ENCODE assay signal across 15 cellular contexts in the genomic region with DNA sequence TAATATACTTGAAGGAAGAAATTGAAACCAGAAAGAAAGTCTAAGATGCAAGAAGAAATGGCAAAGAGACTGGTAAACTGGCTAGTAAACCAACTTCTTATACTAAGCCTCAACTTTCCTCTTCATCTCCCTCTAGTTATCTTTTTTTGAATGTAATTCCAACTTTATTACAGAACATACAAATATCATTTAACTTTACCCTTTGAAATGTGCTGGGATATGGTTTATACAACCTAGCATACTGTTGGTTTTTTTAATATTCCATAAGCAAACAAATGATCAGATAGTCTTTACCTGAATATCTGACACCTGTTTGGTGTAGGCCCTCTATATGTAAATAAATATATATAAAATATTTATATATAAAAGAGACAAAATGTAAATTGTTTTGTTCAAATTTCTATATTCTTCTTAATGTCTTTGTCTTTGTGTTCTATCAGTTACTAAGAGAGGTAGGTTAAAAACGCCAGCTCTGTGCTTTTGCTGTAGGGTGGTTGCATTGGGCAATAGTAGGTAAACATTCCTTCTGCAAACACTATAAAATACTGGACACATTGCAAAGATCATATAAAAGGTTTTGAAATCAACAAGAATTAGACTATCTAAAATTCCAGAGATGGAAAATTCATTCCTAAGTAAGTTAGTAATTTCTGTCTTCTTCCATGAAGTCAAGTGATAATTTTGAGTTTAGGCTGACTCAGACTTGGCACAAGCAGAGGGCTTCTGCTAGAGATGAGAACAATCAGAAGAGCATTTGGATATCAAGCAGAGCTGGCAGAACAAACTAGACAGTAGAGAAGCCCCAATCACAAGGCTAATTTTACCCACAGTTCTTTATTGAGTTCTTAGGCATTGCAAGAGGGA.
DNase-seq lines count a peak whose midpoint lies in the region; ATAC-seq and TF ChIP-seq lines count a peak whose summit lies in the region.
"Had no signal": no experiment of that assay in that cellular context is flagged by ENCODE, and none has a peak within 500 bp of the region (broad histone marks: within the 10 kb centered on the region; RNA-seq: fewer than 3 reads in every experiment).

No MANE protein-coding gene starts in this region.

- no peak overlapping the region for H3K9ac ChIP-seq in Karpas-422 (ENCODE audit: low read length)

- CTCF ChIA-PET in Calu3 (lab: Charles Lee) = no interaction called here
- CTCF ChIA-PET in activated CD4-positive, alpha-beta memory T cell treated with anti-CD3 and anti-CD28 coated beads, Interleukin-2, amount 10 ng/mL, durations not matched to agents 7 days and 5 days (lab: Charles Lee) = no interaction called here
- CTCF ChIA-PET in CD8-positive, alpha-beta T cell (lab: Charles Lee) = no interaction called here

- no peaks in the 10 kb centered on the region for H3K27me3 Mint-ChIP-seq in Calu3 (ENCODE audit: unreplicated experiment)
- H3K27me3 Mint-ChIP-seq in activated CD4-positive, alpha-beta memory T cell treated with anti-CD3 and anti-CD28 coated beads, Interleukin-2, amount 10 ng/mL, durations not matched to agents 7 days and 5 days = no peaks in the 10 kb centered on the region
- H3K27me3 Mint-ChIP-seq in CD8-positive, alpha-beta T cell (ENCODE audit: low read depth) = no peaks in the 10 kb centered on the region
- H3K27me3 Mint-ChIP-seq: natural killer cell treated with Interleukin-12 subunit alpha and Interleukin-12 subunit beta and Interleukin-15 and Interleukin-18, amount 100 ng/mL, for 72 hours had no signal

- peak overlapping the region; percentile 20 for H3K27ac Mint-ChIP-seq in Calu3 (ENCODE audit: unreplicated experiment)
- H3K27ac Mint-ChIP-seq in activated CD4-positive, alpha-beta memory T cell treated with anti-CD3 and anti-CD28 coated beads, Interleukin-2, amount 10 ng/mL, durations not matched to agents 7 days and 5 days = no peak overlapping the region
- no peak overlapping the region for H3K27ac Mint-ChIP-seq in CD8-positive, alpha-beta T cell
- H3K27ac Mint-ChIP-seq: natural killer cell treated with Interleukin-12 subunit alpha and Interleukin-12 subunit beta and Interleukin-15 and Interleukin-18, amount 100 ng/mL, for 72 hours had no signal

- peak overlapping the region; percentile 43 for H2AFZ ChIP-seq in osteoblast (ENCODE audit: low read length)
- no peak overlapping the region for H2AFZ ChIP-seq in Karpas-422 (ENCODE audit: low read length)

- H4K20me1 ChIP-seq in osteoblast (ENCODE audit: insufficient read depth, low read length) (no peaks in the 10 kb centered on the region), Karpas-422 (ENCODE audit: insufficient read depth, low read depth, low read length) (no peaks in the 10 kb centered on the region)

- H3K4me1 ChIP-seq in osteoblast (ENCODE audit: insufficient read depth, low read length) (peaks cover 16% of the 10 kb centered on the region), Karpas-422 (ENCODE audit: low read length) (no peaks in the 10 kb centered on the region)
- no peaks in the 10 kb centered on the region for H3K4me1 ChIP-seq in CD8-positive, alpha-beta T cell (ENCODE audit: insufficient read depth, low read length)

- DNase-seq in Calu3 (no peak), RPMI7951 (ENCODE audit: low read depth) (peak; percentile 42), Right ventricle myocardium superior (no peak), osteoblast (ENCODE audit: insufficient read length, low spot score, missing footprints) (peak; percentile 65), NCI-H526 (lab: John Stamatoyannopoulos, UW) (no peak), Karpas-422 (no peak)
- no peak for DNase-seq in activated CD4-positive, alpha-beta memory T cell treated with anti-CD3 and anti-CD28 coated beads, Interleukin-2, amount 10 ng/mL, durations not matched to agents 7 days and 5 days
- no peak for DNase-seq in CD8-positive, alpha-beta T cell
- DNase-seq: activated effector memory CD4-positive, alpha-beta T cell treated with Interleukin-2 at 50 U/mL for 16 hours; dermis blood vessel endothelial cell; DND-41; hippocampal formation; stimulated activated CD4-positive, alpha-beta T cell treated with anti-CD3 and anti-CD28 coated beads, Interleukin-1b, Interleukin-23, amount 100 ng/mL, for 48 hours; stimulated activated naive CD4-positive, alpha-beta T cell treated with Interleukin-2 at 50 U/mL for 16 hours had no signal

- H3K4me2 ChIP-seq in osteoblast (ENCODE audit: insufficient read depth, low read length) (peak overlapping the region; percentile 34), Karpas-422 (ENCODE audit: low read depth, low read length, poor library complexity, severe bottlenecking) (no peak overlapping the region)

- H3K9me3 Mint-ChIP-seq in Calu3 (ENCODE audit: low read depth, unreplicated experiment) = peaks cover 2% of the 10 kb centered on the region
- no peaks in the 10 kb centered on the region for H3K9me3 Mint-ChIP-seq in activated CD4-positive, alpha-beta memory T cell treated with anti-CD3 and anti-CD28 coated beads, Interleukin-2, amount 10 ng/mL, durations not matched to agents 7 days and 5 days
- no peaks in the 10 kb centered on the region for H3K9me3 Mint-ChIP-seq in CD8-positive, alpha-beta T cell

- no peaks in the 10 kb centered on the region for H3K36me3 ChIP-seq in osteoblast (ENCODE audit: insufficient read depth, low read length)
- no peaks in the 10 kb centered on the region for H3K36me3 ChIP-seq in Karpas-422 (ENCODE audit: insufficient read depth, low read length)
- H3K36me3 ChIP-seq in CD8-positive, alpha-beta T cell (ENCODE audit: insufficient read depth, low read length) = no peaks in the 10 kb centered on the region

- ATAC-seq in Right ventricle myocardium superior (ENCODE audit: poor library complexity) = peak; percentile 96
- ATAC-seq in CD8-positive, alpha-beta T cell = no peak
- ATAC-seq: natural killer cell treated with Interleukin-12 subunit alpha and Interleukin-12 subunit beta and Interleukin-15 and Interleukin-18, amount 100 ng/mL, for 72 hours had no signal

- H3K9me2 ChIP-seq in Karpas-422 (replicated peaks; ENCODE audit: insufficient read depth, low read length) = no peaks in the 10 kb centered on the region

- no peak for TF ChIP-seq CTCF in Calu3 (IDR thresholded peaks at IDR 0.05; ENCODE audit: unreplicated experiment)
- TF ChIP-seq CTCF in osteoblast (IDR thresholded peaks at IDR 0.05; ENCODE audit: extremely low read depth, low read depth, low read length) = no peak
- no peak for TF ChIP-seq CTCF in CD8-positive, alpha-beta T cell (IDR thresholded peaks at IDR 0.05)

- no peak overlapping the region for H3K4me3 Mint-ChIP-seq in Calu3 (ENCODE audit: low read depth, unreplicated experiment)
- no peak overlapping the region for H3K4me3 Mint-ChIP-seq in activated CD4-positive, alpha-beta memory T cell treated with anti-CD3 and anti-CD28 coated beads, Interleukin-2, amount 10 ng/mL, durations not matched to agents 7 days and 5 days
- H3K4me3 Mint-ChIP-seq in CD8-positive, alpha-beta T cell = no peak overlapping the region
- H3K4me3 Mint-ChIP-seq: natural killer cell treated with Interleukin-12 subunit alpha and Interleukin-12 subunit beta and Interleukin-15 and Interleukin-18, amount 100 ng/mL, for 72 hours had no signal

- BruUV-seq in Calu3 (replicated peaks; lab: Mats Ljungman, UMichigan) = no TSS peak

- no peaks in the 10 kb centered on the region for H3K79me2 ChIP-seq in osteoblast (ENCODE audit: insufficient read depth, low read length)
- no peaks in the 10 kb centered on the region for H3K79me2 ChIP-seq in Karpas-422 (ENCODE audit: low read length)

- H3K36me3 Mint-ChIP-seq in Calu3 (ENCODE audit: insufficient read depth, unreplicated experiment) = no peaks in the 10 kb centered on the region
- no peaks in the 10 kb centered on the region for H3K36me3 Mint-ChIP-seq in activated CD4-positive, alpha-beta memory T cell treated with anti-CD3 and anti-CD28 coated beads, Interleukin-2, amount 10 ng/mL, durations not matched to agents 7 days and 5 days (ENCODE audit: low read depth)
- H3K36me3 Mint-ChIP-seq in CD8-positive, alpha-beta T cell = no peaks in the 10 kb centered on the region

- H3K4me3 ChIP-seq in osteoblast (ENCODE audit: insufficient read depth, low read length) (no peak overlapping the region), Karpas-422 (ENCODE audit: low read length) (no peak overlapping the region)
- H3K4me3 ChIP-seq in CD8-positive, alpha-beta T cell (ENCODE audit: low read depth, low read length) = no peak overlapping the region

- H3K27me3 ChIP-seq in osteoblast (ENCODE audit: insufficient read depth, low read length) (no peaks in the 10 kb centered on the region), Karpas-422 (ENCODE audit: low read length) (no peaks in the 10 kb centered on the region)
- H3K27me3 ChIP-seq in CD8-positive, alpha-beta T cell (ENCODE audit: insufficient read depth, low read length) = no peaks in the 10 kb centered on the region

- intact Hi-C loops in Calu3 (cut with micrococcal nuclease; ENCODE audit: unreplicated experiment) (no loop called here), Right ventricle myocardium superior (cut with DNase I) (no loop called here)
- intact Hi-C loops in CD8-positive, alpha-beta T cell (cut with DNase I, micrococcal nuclease) = no loop called here

- POLR2A ChIA-PET in activated CD4-positive, alpha-beta memory T cell treated with anti-CD3 and anti-CD28 coated beads, Interleukin-2, amount 10 ng/mL, durations not matched to agents 7 days and 5 days (lab: Charles Lee) = no interaction called here
- POLR2A ChIA-PET in CD8-positive, alpha-beta T cell (lab: Charles Lee) = no interaction called here

- H3K27ac ChIP-seq in osteoblast (ENCODE audit: low read depth, low read length) = peak overlapping the region; percentile 73
- H3K27ac ChIP-seq in Karpas-422 (ENCODE audit: low read length) = no peak overlapping the region
- no peak overlapping the region for H3K27ac ChIP-seq in CD8-positive, alpha-beta T cell (ENCODE audit: low read depth, low read length)

- H3K4me1 Mint-ChIP-seq in Calu3 (ENCODE audit: low read depth, unreplicated experiment) = peaks cover 8% of the 10 kb centered on the region
- H3K4me1 Mint-ChIP-seq in activated CD4-positive, alpha-beta memory T cell treated with anti-CD3 and anti-CD28 coated beads, Interleukin-2, amount 10 ng/mL, durations not matched to agents 7 days and 5 days = no peaks in the 10 kb centered on the region
- H3K4me1 Mint-ChIP-seq in CD8-positive, alpha-beta T cell (ENCODE audit: low read depth) = no peaks in the 10 kb centered on the region

- peaks cover 3% of the 10 kb centered on the region for H3K9me3 ChIP-seq in osteoblast (ENCODE audit: low read depth, low read length)
- H3K9me3 ChIP-seq in Karpas-422 (ENCODE audit: low read length) = no peaks in the 10 kb centered on the region
- H3K9me3 ChIP-seq in CD8-positive, alpha-beta T cell (ENCODE audit: low read length) = no peaks in the 10 kb centered on the region

Comparison
In these comparisons a context has a peak if more than half of its experiments do, and no peak if none do; other contexts are left out.
1. DNase-seq: peak in RPMI7951 (single experiment) and osteoblast (single experiment); none in Calu3 (single experiment), Right ventricle myocardium superior (single experiment), NCI-H526 (0 of 2), Karpas-422 (single experiment), activated CD4-positive, alpha-beta memory T cell treated with anti-CD3 and anti-CD28 coated beads, Interleukin-2, amount 10 ng/mL, durations not matched to agents 7 days and 5 days (single experiment) and CD8-positive, alpha-beta T cell (0 of 7).